Comparison of ENCODE assay signal across 23 cellular contexts in genomic region chr3:160114352-160114751, GRCh38.
"Had no signal": no experiment of that assay in that cellular context is flagged by ENCODE, and none has a peak within 500 bp of the region (broad histone marks: within the 10 kb centered on the region; RNA-seq: fewer than 3 reads in every experiment).

No MANE protein-coding gene starts in this region.

- H3K4me1 ChIP-seq: adrenal gland had no signal

- H3K4me3 ChIP-seq: adrenal gland, K562 had no signal

- H3K4me3 Mint-ChIP-seq: activated CD8-positive, alpha-beta T cell treated with anti-CD3 and anti-CD28 coated beads for 36 hours; activated naive CD4-positive, alpha-beta T cell treated with anti-CD3 and anti-CD28 coated beads, Interleukin-2, amount 10 ng/mL, durations not matched to agents 7 days and 5 days; activated naive CD8-positive, alpha-beta T cell treated with anti-CD3 and anti-CD28 coated beads, Interleukin-2, amount 10 ng/mL, durations not matched to agents 7 days and 5 days; activated T-cell treated with anti-CD3 and anti-CD28 coated beads, Interleukin-2, amount 50 U/mL, for 72 hours; T-helper 17 cell had no signal

- H3K36me3 ChIP-seq: adrenal gland had no signal

- H3K9me3 ChIP-seq: adrenal gland had no signal

- ATAC-seq: activated CD4-positive, CD25-positive, alpha-beta regulatory T cell treated with anti-CD3 and anti-CD28 coated beads, Interleukin-2, amount 50 U/mL, for 24 hours; activated CD8-positive, alpha-beta T cell treated with anti-CD3 and anti-CD28 coated beads for 36 hours; activated T-cell treated with anti-CD3 and anti-CD28 coated beads, Interleukin-2, amount 50 U/mL, for 72 hours; K562; PC-3; T-helper 17 cell had no signal

- H3K27ac Mint-ChIP-seq: activated CD8-positive, alpha-beta T cell treated with anti-CD3 and anti-CD28 coated beads for 36 hours; activated naive CD4-positive, alpha-beta T cell treated with anti-CD3 and anti-CD28 coated beads, Interleukin-2, amount 10 ng/mL, durations not matched to agents 7 days and 5 days; activated naive CD8-positive, alpha-beta T cell treated with anti-CD3 and anti-CD28 coated beads, Interleukin-2, amount 10 ng/mL, durations not matched to agents 7 days and 5 days; activated T-cell treated with anti-CD3 and anti-CD28 coated beads, Interleukin-2, amount 50 U/mL, for 72 hours; activated T-helper 2 cell treated with anti-CD3 and anti-CD28 coated beads, Interferon-gamma antibody, Interleukin-2, Interleukin-4, amounts not matched to agents 10 μg/mL and 5 μg/mL and 100 μg/mL, durations not matched to agents 14 hours and 24 hours and 36 hours; T-helper 17 cell had no signal

- H3K9me3 Mint-ChIP-seq: activated CD8-positive, alpha-beta T cell treated with anti-CD3 and anti-CD28 coated beads for 36 hours; activated naive CD4-positive, alpha-beta T cell treated with anti-CD3 and anti-CD28 coated beads, Interleukin-2, amount 10 ng/mL, durations not matched to agents 7 days and 5 days; activated naive CD8-positive, alpha-beta T cell treated with anti-CD3 and anti-CD28 coated beads, Interleukin-2, amount 10 ng/mL, durations not matched to agents 7 days and 5 days had no signal

- H3K36me3 Mint-ChIP-seq: activated naive CD4-positive, alpha-beta T cell treated with anti-CD3 and anti-CD28 coated beads, Interleukin-2, amount 10 ng/mL, durations not matched to agents 7 days and 5 days; activated naive CD8-positive, alpha-beta T cell treated with anti-CD3 and anti-CD28 coated beads, Interleukin-2, amount 10 ng/mL, durations not matched to agents 7 days and 5 days had no signal

- H3K4me1 Mint-ChIP-seq: activated naive CD4-positive, alpha-beta T cell treated with anti-CD3 and anti-CD28 coated beads, Interleukin-2, amount 10 ng/mL, durations not matched to agents 7 days and 5 days; activated naive CD8-positive, alpha-beta T cell treated with anti-CD3 and anti-CD28 coated beads, Interleukin-2, amount 10 ng/mL, durations not matched to agents 7 days and 5 days; T-helper 17 cell had no signal

- H3K27me3 ChIP-seq: adrenal gland had no signal

- H3K27ac ChIP-seq: adrenal gland had no signal

- DNase-seq: activated CD4-positive, alpha-beta T cell treated with anti-CD3 and anti-CD28 coated beads for 4 hours; activated CD8-positive, alpha-beta memory T cell treated with anti-CD3 and anti-CD28 coated beads, Interleukin-2, amount 50 U/mL, for 4 hours; activated CD8-positive, alpha-beta T cell treated with anti-CD3 and anti-CD28 coated beads for 36 hours; activated gamma-delta T cell treated with Interleukin-2 at 50 U/mL for 16 hours; activated naive CD4-positive, alpha-beta T cell treated with anti-CD3 and anti-CD28 coated beads, Interleukin-2, amount 10 ng/mL, durations not matched to agents 7 days and 5 days; activated naive CD8-positive, alpha-beta T cell treated with anti-CD3 and anti-CD28 coated beads, Interleukin-2, amount 10 ng/mL, durations not matched to agents 7 days and 5 days; activated T-cell treated with anti-CD3 and anti-CD28 coated beads, Interleukin-2, amount 50 U/mL, for 72 hours; adrenal gland; anterior cingulate cortex; Kasumi-1; NCI-H1105 treated with DMSO at 0.1 percent for 48 hours; NCI-H1436 treated with DMSO at 0.1 percent for 48 hours; NCI-H187; NCI-H2081; NCI-H446; NCI-H524; PC-3; SIG-M5; T-helper 17 cell; T-helper 9 cell had no signal
